In the genomic region with DNA sequence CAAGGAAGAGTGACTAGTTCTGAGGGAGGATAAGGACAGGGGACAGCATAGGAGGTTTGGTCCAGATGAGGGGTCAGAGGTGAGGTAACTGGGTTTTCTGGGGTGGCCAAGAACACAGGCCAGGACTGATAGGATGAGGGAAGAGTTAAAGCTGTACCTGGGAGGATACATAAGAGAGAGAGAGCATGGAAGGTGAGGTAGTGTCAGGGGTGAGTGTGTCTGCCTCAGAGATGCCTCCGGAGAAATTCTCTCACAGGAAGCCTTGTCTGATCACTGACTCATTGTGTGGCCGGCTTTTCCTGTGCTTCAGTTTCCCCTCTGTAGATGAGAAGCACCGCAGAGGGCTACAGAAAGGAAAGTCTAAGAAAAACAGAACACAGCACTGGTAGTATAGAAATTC, we compare ENCODE assay signal across 1 cellular context.
TF ChIP-seq lines count a peak whose summit lies in the region.

No MANE protein-coding gene starts in this region.

TF ChIP-seq in GM23338, 12 proteins besides CTCF, POLR2A, EP300 and RAD21 (continued from another document):
- TF ChIP-seq ZNF462 (CRISPR knock-in tag; IDR thresholded peaks at IDR 0.05) = no peak
- no peak for TF ChIP-seq ZNF114 (CRISPR knock-in tag; IDR thresholded peaks at IDR 0.05)
- TF ChIP-seq STAT1 (IDR thresholded peaks at IDR 0.05; ENCODE audit: unreplicated experiment) = no peak
- TF ChIP-seq EZH2phosphoT487 (IDR thresholded peaks at IDR 0.05; ENCODE audit: unreplicated experiment) = no peak
- TF ChIP-seq JUNB (IDR thresholded peaks at IDR 0.05; ENCODE audit: unreplicated experiment) = no peak
- TF ChIP-seq EZH2 (IDR thresholded peaks at IDR 0.05; ENCODE audit: low read depth, unreplicated experiment) = no peak
- TF ChIP-seq ZNF331 (CRISPR knock-in tag; IDR thresholded peaks at IDR 0.05; ENCODE audit: low read depth) = no peak
- TF ChIP-seq, protein P1, sequence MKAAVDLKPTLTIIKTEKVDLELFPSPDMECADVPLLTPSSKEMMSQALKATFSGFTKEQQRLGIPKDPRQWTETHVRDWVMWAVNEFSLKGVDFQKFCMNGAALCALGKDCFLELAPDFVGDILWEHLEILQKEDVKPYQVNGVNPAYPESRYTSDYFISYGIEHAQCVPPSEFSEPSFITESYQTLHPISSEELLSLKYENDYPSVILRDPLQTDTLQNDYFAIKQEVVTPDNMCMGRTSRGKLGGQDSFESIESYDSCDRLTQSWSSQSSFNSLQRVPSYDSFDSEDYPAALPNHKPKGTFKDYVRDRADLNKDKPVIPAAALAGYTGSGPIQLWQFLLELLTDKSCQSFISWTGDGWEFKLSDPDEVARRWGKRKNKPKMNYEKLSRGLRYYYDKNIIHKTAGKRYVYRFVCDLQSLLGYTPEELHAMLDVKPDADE (IDR thresholded peaks at IDR 0.05) = no peak
- TF ChIP-seq POLR2AphosphoS5 (IDR thresholded peaks at IDR 0.05; ENCODE audit: low read depth) = no peak
